8 cellular contexts compared by ENCODE assay signal in the genomic region with DNA sequence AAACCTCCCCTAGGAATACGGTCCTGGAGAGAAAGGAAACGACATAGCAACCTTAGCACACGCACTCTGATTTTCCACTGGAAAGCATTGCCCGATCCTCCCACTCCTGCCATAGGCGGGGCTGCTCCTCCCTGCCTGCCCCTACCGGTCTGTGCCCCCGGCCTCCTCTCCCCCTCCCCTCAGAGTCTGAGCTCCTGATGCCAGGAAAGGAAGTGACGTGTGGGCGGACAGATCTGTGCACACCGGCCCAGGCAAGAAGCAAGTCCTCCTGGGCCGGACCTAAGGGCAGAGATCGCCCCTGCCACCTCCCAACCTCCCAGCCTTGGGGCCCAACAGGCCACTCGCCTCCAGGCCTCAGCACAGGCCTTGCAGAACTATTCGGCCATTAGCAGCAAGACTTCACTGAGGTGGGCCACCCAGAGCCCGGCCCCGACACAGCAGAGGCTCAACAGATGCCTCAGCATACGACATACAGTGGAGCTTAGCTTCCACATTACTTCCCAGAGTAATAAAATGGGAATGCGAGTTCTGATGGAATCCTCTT. TPM values are rescaled to one million over a fixed set of nuclear protein-coding genes. Genes with fewer than 3 reads are reported as not detected.
DNase-seq lines count a peak whose midpoint lies in the region; ATAC-seq and TF ChIP-seq lines count a peak whose summit lies in the region.

No MANE protein-coding gene starts in this region.

- H3K27me3 Mint-ChIP-seq in CD14-positive monocyte (ENCODE audit: low read depth in 3 of 3) (peaks cover 0 to 3% (median 0%) of the 10 kb centered on the region in 3 donors), endothelial cell (ENCODE audit: unreplicated experiment) (peaks cover 10% of the 10 kb centered on the region), nephron (ENCODE audit: low read depth) (no peaks in the 10 kb centered on the region)

- H3K4me1 Mint-ChIP-seq in CD14-positive monocyte (peaks cover 71% of the 10 kb centered on the region), endothelial cell (ENCODE audit: unreplicated experiment) (peaks cover 43% of the 10 kb centered on the region), nephron (peaks cover 7% of the 10 kb centered on the region)

- no peak overlapping the region for H3K4me3 ChIP-seq in SJCRH30

- H3K36me3 Mint-ChIP-seq in CD14-positive monocyte (peaks cover 70 to 91% of the 10 kb centered on the region in 2 donors), endothelial cell (ENCODE audit: low read depth, unreplicated experiment) (peaks cover 8% of the 10 kb centered on the region), nephron (ENCODE audit: low read depth) (peaks cover 4% of the 10 kb centered on the region)

- DNase-seq in CD14-positive monocyte (ENCODE audit: low spot score) (peak; percentile 44), SHP77 (lab: John Stamatoyannopoulos, UW) (peak; percentile 75 to 91), endothelial cell (ENCODE audit: low spot score) (no peak), foreskin melanocyte (no peak), germinal center (ENCODE audit: low spot score) (no peak), SJCRH30 (no peak)

- H3K9me3 Mint-ChIP-seq in CD14-positive monocyte (peaks cover 0 to 2% (median 0%) of the 10 kb centered on the region in 7 donors), endothelial cell (ENCODE audit: unreplicated experiment) (no peaks in the 10 kb centered on the region), nephron (no peaks in the 10 kb centered on the region)

- H3K36me3 ChIP-seq in SJCRH30, result no peaks in the 10 kb centered on the region

- TF ChIP-seq CTCF in CD14-positive monocyte (IDR thresholded peaks at IDR 0.05) (no peak), endothelial cell (IDR thresholded peaks at IDR 0.05; ENCODE audit: unreplicated experiment) (no peak), nephron (IDR thresholded peaks at IDR 0.05; ENCODE audit: unreplicated experiment in 3 of 3) (no peak)

- H3K9me3 ChIP-seq in SJCRH30 (replicated peaks), result no peaks in the 10 kb centered on the region

- ATAC-seq in HG02884 (IDR thresholded peaks at IDR 0.05; ENCODE audit: unreplicated experiment), result no peak

- H3K4me3 Mint-ChIP-seq in CD14-positive monocyte (peak overlapping the region; percentile 52 to 62), endothelial cell (ENCODE audit: unreplicated experiment) (no peak overlapping the region), nephron (no peak overlapping the region)

- intact Hi-C loops in CD14-positive monocyte (cut with micrococcal nuclease), result no loop called here

- no peaks in the 10 kb centered on the region for H3K27me3 ChIP-seq in SJCRH30

- H3K27ac ChIP-seq in SJCRH30, result no peak overlapping the region

- peaks cover 18% of the 10 kb centered on the region; the same call in 1 of the 2 replicates for H3K4me1 ChIP-seq in SJCRH30

- peak overlapping the region; percentile 86 to 93 (median 90) for H3K27ac Mint-ChIP-seq in CD14-positive monocyte
- peak overlapping the region; percentile 70 for H3K27ac Mint-ChIP-seq in endothelial cell (ENCODE audit: unreplicated experiment)
- peak overlapping the region; percentile 58 to 94 (median 93) for H3K27ac Mint-ChIP-seq in nephron

RNA-seq across cellular contexts. Expression of a gene that starts 7.2 kb away (rescaled TPM):
- polyA plus RNA-seq in CD14-positive monocyte, result 100 to 1,000 TPM; 290 to 469 TPM
- total RNA-seq in endothelial cell (ENCODE audit: unreplicated experiment), result 34.2 TPM
- 24.6 and 27.1 TPM in 2 replicates for total RNA-seq in SJCRH30 (2014; rRNA removed; shearing (Covaris generic))

RNA-seq across cellular contexts. Expression of a gene that starts 30.9 kb away (rescaled TPM):
- 100 to 1,000 TPM; 130 to 137 TPM for polyA plus RNA-seq in CD14-positive monocyte
- total RNA-seq in endothelial cell (ENCODE audit: unreplicated experiment), result 13.2 TPM
- total RNA-seq in SJCRH30 (2014; rRNA removed; shearing (Covaris generic)), result 36.9 and 41.6 TPM in 2 replicates

RNA-seq across cellular contexts. Expression of a gene that starts 57.0 kb away (rescaled TPM):
- polyA plus RNA-seq in CD14-positive monocyte, result not detected
- 0.82 TPM for total RNA-seq in endothelial cell (ENCODE audit: unreplicated experiment)
- total RNA-seq in SJCRH30 (2014; rRNA removed; shearing (Covaris generic)), result not detected in 2 replicates

Comparison
In these comparisons a context has a peak if more than half of its experiments do, and no peak if none do; other contexts are left out.
1. DNase-seq: peak in CD14-positive monocyte (single experiment) and SHP77 (2 of 2); none in endothelial cell (single experiment), foreskin melanocyte (single experiment), germinal center (single experiment) and SJCRH30 (0 of 2).
2. H3K4me3 Mint-ChIP-seq: peak in CD14-positive monocyte (2 of 2); none in endothelial cell (single experiment) and nephron (0 of 3).
3. Peak in every context shown above with its lines, with median percentiles within 50 percentile points of each other: H3K27ac Mint-ChIP-seq.